12 cellular contexts compared by ENCODE assay signal in the genomic region with DNA sequence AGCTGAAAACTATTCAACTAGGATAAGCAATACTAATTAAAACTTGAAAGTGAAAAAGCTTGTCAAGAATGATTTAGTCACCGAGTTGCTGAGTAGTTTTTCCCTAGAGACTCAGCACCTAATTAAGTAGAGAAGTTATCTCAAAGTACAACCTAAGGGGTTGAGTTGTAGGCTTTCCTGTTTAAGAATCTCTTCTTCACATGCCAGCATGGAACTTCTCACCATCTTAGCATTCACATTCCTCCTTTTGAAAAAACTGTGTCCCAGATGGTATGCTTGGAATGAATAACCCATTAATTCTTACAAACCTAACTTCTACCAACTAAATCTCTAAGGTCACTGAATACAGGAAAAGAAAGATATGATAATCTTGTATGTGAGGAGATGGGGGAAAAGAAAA.
"Had no signal": no experiment of that assay in that cellular context is flagged by ENCODE, and none has a peak within 500 bp of the region (broad histone marks: within the 10 kb centered on the region; RNA-seq: fewer than 3 reads in every experiment).

No MANE protein-coding gene starts in this region.

- H3K4me3 Mint-ChIP-seq: activated naive CD4-positive, alpha-beta T cell treated with anti-CD3 and anti-CD28 coated beads, Interleukin-2, amount 10 ng/mL, durations not matched to agents 7 days and 5 days; nephron; type B pancreatic cell had no signal

- DNase-seq: activated CD4-positive, alpha-beta T cell treated with anti-CD3 and anti-CD28 coated beads, Interleukin-2, amount 50 U/mL, for 4 hours; activated CD4-positive, CD25-positive, alpha-beta regulatory T cell treated with anti-CD3 and anti-CD28 coated beads, Interleukin-2, amount 50 U/mL, for 72 hours; activated naive CD4-positive, alpha-beta T cell treated with anti-CD3 and anti-CD28 coated beads, Interleukin-2, amount 10 ng/mL, durations not matched to agents 7 days and 5 days; glutamatergic neuron; kidney glomerular epithelial cell; nucleus accumbens; stimulated activated naive CD8-positive, alpha-beta T cell treated with anti-CD3 and anti-CD28 coated beads, Interleukin-15, Interleukin-2, amounts not matched to agents 100 U/mL and 50 U/mL, for 24 hours had no signal

- H3K27ac Mint-ChIP-seq: activated naive CD4-positive, alpha-beta T cell treated with anti-CD3 and anti-CD28 coated beads, Interleukin-2, amount 10 ng/mL, durations not matched to agents 7 days and 5 days; activated T-helper 2 cell treated with anti-CD3 and anti-CD28 coated beads, Interferon-gamma antibody, Interleukin-2, Interleukin-4, amounts not matched to agents 10 μg/mL and 5 μg/mL and 100 μg/mL, durations not matched to agents 14 hours and 24 hours and 36 hours; nephron; type B pancreatic cell had no signal

- ATAC-seq: stimulated activated naive CD8-positive, alpha-beta T cell treated with anti-CD3 and anti-CD28 coated beads, Interleukin-15, Interleukin-2, amounts not matched to agents 100 U/mL and 50 U/mL, for 24 hours had no signal

- H3K9me3 Mint-ChIP-seq: activated naive CD4-positive, alpha-beta T cell treated with anti-CD3 and anti-CD28 coated beads, Interleukin-2, amount 10 ng/mL, durations not matched to agents 7 days and 5 days; activated T-helper 2 cell treated with anti-CD3 and anti-CD28 coated beads, Interferon-gamma antibody, Interleukin-2, Interleukin-4, amounts not matched to agents 10 μg/mL and 5 μg/mL and 100 μg/mL, durations not matched to agents 14 hours and 24 hours and 36 hours; type B pancreatic cell had no signal

- H3K9me3 ChIP-seq: right atrium auricular region had no signal

- H3K4me3 ChIP-seq: right atrium auricular region, skin epidermis had no signal

- H3K27ac ChIP-seq: right atrium auricular region, skin epidermis had no signal

- H3K36me3 Mint-ChIP-seq: activated naive CD4-positive, alpha-beta T cell treated with anti-CD3 and anti-CD28 coated beads, Interleukin-2, amount 10 ng/mL, durations not matched to agents 7 days and 5 days; type B pancreatic cell had no signal

- H3K27me3 ChIP-seq: right atrium auricular region had no signal

- H3K4me1 ChIP-seq: right atrium auricular region had no signal

- H3K36me3 ChIP-seq: right atrium auricular region had no signal

- H3K4me1 Mint-ChIP-seq: activated naive CD4-positive, alpha-beta T cell treated with anti-CD3 and anti-CD28 coated beads, Interleukin-2, amount 10 ng/mL, durations not matched to agents 7 days and 5 days; nephron had no signal

- H3K27me3 Mint-ChIP-seq: activated naive CD4-positive, alpha-beta T cell treated with anti-CD3 and anti-CD28 coated beads, Interleukin-2, amount 10 ng/mL, durations not matched to agents 7 days and 5 days; type B pancreatic cell had no signal
